11 cellular contexts compared by ENCODE assay signal in genomic region chrX:64850371-64851082, GRCh38.
DNase-seq lines count a peak whose midpoint lies in the region; ATAC-seq and TF ChIP-seq lines count a peak whose summit lies in the region.
"Had no signal": no experiment of that assay in that cellular context is flagged by ENCODE, and none has a peak within 500 bp of the region (broad histone marks: within the 10 kb centered on the region; RNA-seq: fewer than 3 reads in every experiment).

No MANE protein-coding gene starts in this region.

- DNase-seq in activated T-cell treated with anti-CD3 and anti-CD28 coated beads, Interleukin-2, amount 50 U/mL, for 4 hours: no peak
- no peak for DNase-seq in activated T-cell treated with anti-CD3 and anti-CD28 coated beads for 4 hours
- peak in 4 of 34 experiments; percentile 2 to 35 (median 12) for DNase-seq in T-cell
- no peak for DNase-seq in nephron progenitor cell
- no peak for DNase-seq in NCI-H2171 (lab: John Stamatoyannopoulos, UW)
- DNase-seq in posterior vena cava (ENCODE audit: low spot score): no peak
- DNase-seq: cortex of kidney, NCI-H146, NCI-H774 had no signal

- H3K4me1 Mint-ChIP-seq in activated T-cell treated with anti-CD3 and anti-CD28 coated beads, Interleukin-2, amount 50 U/mL, for 4 hours (ENCODE audit: low read depth): peaks cover 20% of the 10 kb centered on the region
- H3K4me1 Mint-ChIP-seq in T-cell: peaks cover 22 to 40% (median 27%) of the 10 kb centered on the region in 3 donors
- peaks cover 8% of the 10 kb centered on the region for H3K4me1 Mint-ChIP-seq in stimulated activated memory B cell treated with anti-CD40 and anti-IgM and Interleukin-4, amounts not matched to agents 10 μg/mL and 1 μg/mL and 100 μg/mL, for 72 hours
- no peaks in the 10 kb centered on the region for H3K4me1 Mint-ChIP-seq in nephron progenitor cell

- peak; percentile 34 to 58 for ATAC-seq in activated T-cell treated with anti-CD3 and anti-CD28 coated beads, Interleukin-2, amount 50 U/mL, for 4 hours
- ATAC-seq in GM21576 (IDR thresholded peaks at IDR 0.05; ENCODE audit: unreplicated experiment): peak; percentile 72
- ATAC-seq in T-cell (replicated peaks in 1 of 4): peak in 3 of 4 experiments; percentile 15 to 82 (median 77)
- peak; percentile 80 for ATAC-seq in stimulated activated memory B cell treated with anti-CD40 and anti-IgM and Interleukin-4, amounts not matched to agents 10 μg/mL and 1 μg/mL and 100 μg/mL, for 72 hours

- no peak for TF ChIP-seq CTCF in nephron progenitor cell (IDR thresholded peaks at IDR 0.05)

- POLR2A ChIA-PET in T-cell (lab: Charles Lee): no interaction called here

- intact Hi-C loops in posterior vena cava (cut with DNase I): no loop called here

- peaks cover 9% of the 10 kb centered on the region for H3K36me3 Mint-ChIP-seq in activated T-cell treated with anti-CD3 and anti-CD28 coated beads, Interleukin-2, amount 50 U/mL, for 4 hours (ENCODE audit: insufficient read depth)
- H3K36me3 Mint-ChIP-seq in T-cell: peaks cover 21% of the 10 kb centered on the region
- H3K36me3 Mint-ChIP-seq in stimulated activated memory B cell treated with anti-CD40 and anti-IgM and Interleukin-4, amounts not matched to agents 10 μg/mL and 1 μg/mL and 100 μg/mL, for 72 hours: peaks cover 20% of the 10 kb centered on the region
- no peaks in the 10 kb centered on the region for H3K36me3 Mint-ChIP-seq in nephron progenitor cell (ENCODE audit: low read depth)

- H3K9me3 Mint-ChIP-seq in activated T-cell treated with anti-CD3 and anti-CD28 coated beads, Interleukin-2, amount 50 U/mL, for 4 hours: peaks cover 26% of the 10 kb centered on the region
- H3K9me3 Mint-ChIP-seq in T-cell (peaks cover 20 to 35% (median 23%) of the 10 kb centered on the region in 3 donors), nephron progenitor cell (peaks cover 41% of the 10 kb centered on the region)
- H3K9me3 Mint-ChIP-seq in stimulated activated memory B cell treated with anti-CD40 and anti-IgM and Interleukin-4, amounts not matched to agents 10 μg/mL and 1 μg/mL and 100 μg/mL, for 72 hours: peaks cover 19% of the 10 kb centered on the region

- no peaks in the 10 kb centered on the region for H3K27me3 Mint-ChIP-seq in activated T-cell treated with anti-CD3 and anti-CD28 coated beads, Interleukin-2, amount 50 U/mL, for 4 hours (ENCODE audit: low read depth)
- no peaks in the 10 kb centered on the region for H3K27me3 Mint-ChIP-seq in T-cell
- no peaks in the 10 kb centered on the region for H3K27me3 Mint-ChIP-seq in stimulated activated memory B cell treated with anti-CD40 and anti-IgM and Interleukin-4, amounts not matched to agents 10 μg/mL and 1 μg/mL and 100 μg/mL, for 72 hours
- peaks cover 4% of the 10 kb centered on the region for H3K27me3 Mint-ChIP-seq in nephron progenitor cell (ENCODE audit: low read depth, poor library complexity)

- H3K27ac Mint-ChIP-seq in T-cell: no peak overlapping the region
- no peak overlapping the region for H3K27ac Mint-ChIP-seq in stimulated activated memory B cell treated with anti-CD40 and anti-IgM and Interleukin-4, amounts not matched to agents 10 μg/mL and 1 μg/mL and 100 μg/mL, for 72 hours
- H3K27ac Mint-ChIP-seq in nephron progenitor cell: no peak overlapping the region

- peak overlapping the region; percentile 8 for H3K4me3 Mint-ChIP-seq in activated T-cell treated with anti-CD3 and anti-CD28 coated beads, Interleukin-2, amount 50 U/mL, for 4 hours
- H3K4me3 Mint-ChIP-seq in T-cell (peak overlapping the region in 2 of 3 donors; percentile 34 to 66), nephron progenitor cell (no peak overlapping the region)
- H3K4me3 Mint-ChIP-seq in stimulated activated memory B cell treated with anti-CD40 and anti-IgM and Interleukin-4, amounts not matched to agents 10 μg/mL and 1 μg/mL and 100 μg/mL, for 72 hours: peak overlapping the region; percentile 45

- CTCF ChIA-PET in T-cell (lab: Charles Lee): no interaction called here
